11 cellular contexts compared by ENCODE assay signal in the genomic region with DNA sequence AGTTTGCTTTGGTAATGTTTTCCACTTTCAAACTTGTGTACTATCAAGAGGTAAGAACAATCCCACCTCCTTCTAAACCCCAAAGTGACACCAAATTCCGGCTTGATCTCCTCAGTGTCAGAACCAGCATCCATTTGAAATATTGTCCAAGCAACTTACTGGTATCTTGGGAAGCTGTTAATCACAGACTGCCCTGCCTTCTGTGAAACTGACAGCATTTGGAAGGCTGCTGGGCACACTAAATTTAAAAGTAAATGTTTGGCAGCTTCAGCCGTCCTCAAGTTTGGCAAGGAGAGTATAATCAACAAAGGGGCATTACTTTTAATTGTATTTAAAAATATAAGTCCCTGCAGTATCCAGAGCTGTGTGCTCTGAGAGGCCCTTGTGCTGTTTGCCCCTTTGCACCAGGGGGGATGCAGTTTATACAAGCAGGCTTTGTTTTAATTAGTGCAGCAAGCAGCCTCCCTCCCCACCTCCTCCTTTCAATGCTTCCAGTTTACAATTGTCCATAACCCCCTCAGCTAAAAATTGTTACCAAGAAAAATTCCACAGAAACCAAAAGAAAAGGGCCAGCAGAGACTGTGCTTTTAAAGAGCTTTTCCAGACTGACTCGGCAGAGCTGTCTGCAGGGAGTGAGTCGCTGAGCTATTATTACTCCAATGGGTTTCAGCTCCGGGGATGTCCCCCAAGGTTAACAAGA.
A peak's percentile ranks its signal among the peaks of the same experiment; 100 is the strongest.
DNase-seq lines count a peak whose midpoint lies in the region; ATAC-seq and TF ChIP-seq lines count a peak whose summit lies in the region.
"Had no signal": no experiment of that assay in that cellular context is flagged by ENCODE, and none has a peak within 500 bp of the region (broad histone marks: within the 10 kb centered on the region; RNA-seq: fewer than 3 reads in every experiment).

No MANE protein-coding gene starts in this region.

- H3K79me1 ChIP-seq in trophoblast cell (ENCODE audit: low read length), result no peaks in the 10 kb centered on the region

- H3K27ac ChIP-seq in WERI-Rb-1 (peak overlapping the region; percentile 60), trophoblast cell (ENCODE audit: low read depth, low read length) (no peak overlapping the region)

- TF ChIP-seq CTCF in WERI-Rb-1 (IDR thresholded peaks at IDR 0.05; ENCODE audit: low read depth, low read length), result no peak

- no peak overlapping the region for H2AK5ac ChIP-seq in trophoblast cell (ENCODE audit: low read length)

- no peak overlapping the region for H4K12ac ChIP-seq in trophoblast cell (ENCODE audit: low read depth, low read length)

- H3K14ac ChIP-seq in trophoblast cell (ENCODE audit: low read length), result no peak overlapping the region

- H2BK12ac ChIP-seq in trophoblast cell (ENCODE audit: low read length), result no peak overlapping the region

- H4K8ac ChIP-seq in trophoblast cell (ENCODE audit: low read depth, low read length), result no peak overlapping the region

- H3K18ac ChIP-seq in trophoblast cell (ENCODE audit: low read length), result no peak overlapping the region

- ATAC-seq in left cardiac atrium, result peak; percentile 85 to 87
- ATAC-seq: PC-3 had no signal

- H3K9me3 ChIP-seq in ES-I3 (ENCODE audit: control insufficient read depth, insufficient read depth, low read length) (no peaks in the 10 kb centered on the region; the same call in 1 of the 2 replicates), WERI-Rb-1 (ENCODE audit: severe bottlenecking) (no peaks in the 10 kb centered on the region), trophoblast cell (ENCODE audit: insufficient read depth, low read depth, low read length) (peaks cover 3% of the 10 kb centered on the region)

- H3K4me2 ChIP-seq in trophoblast cell (ENCODE audit: low read length), result peak overlapping the region; percentile 1

- WGBS in trophoblast cell (ENCODE audit: extremely low coverage, insufficient coverage, insufficient read length), result no CpG with 5 or more reads among the region's 5 CpGs

- no peak overlapping the region for H3K23ac ChIP-seq in trophoblast cell (ENCODE audit: low read length)

- H3K4me3 ChIP-seq in WERI-Rb-1 (ENCODE audit: low read depth, low read length) (peak overlapping the region; percentile 46), trophoblast cell (ENCODE audit: low read depth, low read length) (no peak overlapping the region)

- H3K36me3 ChIP-seq in ES-I3 (ENCODE audit: insufficient read depth, low read length) (no peaks in the 10 kb centered on the region), WERI-Rb-1 (no peaks in the 10 kb centered on the region), trophoblast cell (ENCODE audit: control insufficient read depth in 1 of 2, insufficient read depth in 2 of 2, low read length in 2 of 2) (no peaks in the 10 kb centered on the region)

- intact Hi-C loops in left cardiac atrium (cut with DNase I), result no loop called here

- peaks cover 13% of the 10 kb centered on the region for H3K4me1 ChIP-seq in ES-I3 (ENCODE audit: insufficient read depth, low read length)
- H3K4me1 ChIP-seq in trophoblast cell (ENCODE audit: control insufficient read depth in 1 of 2, insufficient read depth in 2 of 2, low read length in 2 of 2), result no peaks in the 10 kb centered on the region

- H3K9ac ChIP-seq in ES-I3 (ENCODE audit: low read depth, low read length), result peak overlapping the region; percentile 19; the same call in 1 of the 2 replicates
- H3K9ac ChIP-seq in trophoblast cell (ENCODE audit: low read length), result no peak overlapping the region

- DNase-seq in WERI-Rb-1 (peak; percentile 34), left cardiac atrium (no peak), trophoblast cell (no peak), DMS153 treated with DMSO at 0.1 percent for 48 hours (lab: John Stamatoyannopoulos, UW; ENCODE audit: unreplicated experiment) (no peak), NAMALWA (ENCODE audit: low spot score) (no peak), T-helper 9 cell (no peak)
- no peak for DNase-seq in activated CD8-positive, alpha-beta memory T cell treated with anti-CD3 and anti-CD28 coated beads, Interleukin-2, amount 50 U/mL, for 4 hours
- DNase-seq: activated CD4-positive, CD25-positive, alpha-beta regulatory T cell; activated effector memory CD4-positive, alpha-beta T cell treated with Interleukin-2 at 50 U/mL for 16 hours; PC-3 had no signal

- H2BK120ac ChIP-seq in trophoblast cell (ENCODE audit: insufficient read depth, low read length, poor library complexity), result peak overlapping the region; percentile 56

- H2BK5ac ChIP-seq in trophoblast cell (ENCODE audit: low read depth, low read length, poor library complexity), result no peak overlapping the region

- no peak overlapping the region for H2AFZ ChIP-seq in trophoblast cell (ENCODE audit: insufficient read depth, low read length, poor library complexity)

- no peaks in the 10 kb centered on the region for H3K79me2 ChIP-seq in trophoblast cell (ENCODE audit: control insufficient read depth, insufficient read depth, low read length, poor library complexity)

- H3K27me3 ChIP-seq in WERI-Rb-1 (ENCODE audit: insufficient read depth, low read depth, severe bottlenecking), result no peaks in the 10 kb centered on the region
- no peaks in the 10 kb centered on the region for H3K27me3 ChIP-seq in trophoblast cell (ENCODE audit: insufficient read depth, low read length)

- no peak overlapping the region for H3K4ac ChIP-seq in trophoblast cell (ENCODE audit: low read depth, low read length)

- H4K91ac ChIP-seq in trophoblast cell (ENCODE audit: low read depth, low read length), result no peak overlapping the region
